Comparison of ENCODE assay signal across 9 cellular contexts in the genomic region with DNA sequence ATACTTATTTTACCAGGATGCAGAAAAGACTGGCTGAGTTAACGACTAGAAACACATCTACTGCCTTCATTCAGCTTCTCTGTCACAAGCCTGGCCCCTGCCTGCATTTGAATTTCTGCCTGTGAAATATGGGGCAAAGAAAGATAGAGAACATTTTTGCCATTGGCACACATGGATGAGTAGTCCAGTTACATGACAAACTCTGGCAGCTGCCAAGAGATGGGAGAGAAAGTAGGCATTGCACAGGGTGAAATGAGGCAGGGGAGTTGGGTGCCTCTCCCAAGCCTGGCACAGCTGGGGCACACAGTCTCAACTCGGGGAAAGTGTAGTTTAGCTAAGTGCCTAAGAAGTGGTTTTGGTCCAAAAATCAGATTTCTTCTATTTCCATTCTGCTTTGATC. TPM values are rescaled to one million over a fixed set of nuclear protein-coding genes. Genes with fewer than 3 reads are reported as not detected.
A peak's percentile ranks its signal among the peaks of the same experiment; 100 is the strongest.
DNase-seq lines count a peak whose midpoint lies in the region; ATAC-seq and TF ChIP-seq lines count a peak whose summit lies in the region.
"Had no signal": no experiment of that assay in that cellular context is flagged by ENCODE, and none has a peak within 500 bp of the region (broad histone marks: within the 10 kb centered on the region; RNA-seq: fewer than 3 reads in every experiment).

No MANE protein-coding gene starts in this region.

- BruUV-seq in Calu3 (replicated peaks; lab: Mats Ljungman, UMichigan) = no TSS peak

- H3K4me1 ChIP-seq in left ventricle myocardium inferior (peaks cover 98% of the 10 kb centered on the region), skeletal muscle satellite cell (ENCODE audit: control insufficient read depth, insufficient read depth, low read length) (peaks cover 97% of the 10 kb centered on the region)

- H3K27me3 Mint-ChIP-seq in Calu3 (ENCODE audit: unreplicated experiment) = no peaks in the 10 kb centered on the region
- H3K27me3 Mint-ChIP-seq in T-helper 17 cell = no peaks in the 10 kb centered on the region

- H3K9ac ChIP-seq in skeletal muscle satellite cell (ENCODE audit: low read depth, low read length) = peak overlapping the region; percentile 77

- peaks cover 30% of the 10 kb centered on the region for H3K36me3 ChIP-seq in left ventricle myocardium inferior
- peaks cover 86% of the 10 kb centered on the region for H3K36me3 ChIP-seq in skeletal muscle satellite cell (ENCODE audit: insufficient read depth, low read length)

- intact Hi-C loops in Calu3 (cut with micrococcal nuclease; ENCODE audit: unreplicated experiment) (loop anchor here (2.0 to 5.0 kb wide), 2 partner anchors 17 to 34 kb away; no protein-coding TSS in a partner anchor), left ventricle myocardium inferior (cut with micrococcal nuclease) (no loop called here)

- ATAC-seq in T-helper 17 cell (no peak), GM21786 (IDR thresholded peaks at IDR 0.05; ENCODE audit: unreplicated experiment) (no peak), HG03378 (IDR thresholded peaks at IDR 0.05; ENCODE audit: unreplicated experiment) (no peak)

- peak overlapping the region; percentile 86 for H3K27ac ChIP-seq in left ventricle myocardium inferior (replicated peaks)

- H3K4me2 ChIP-seq in skeletal muscle satellite cell (ENCODE audit: low read length) = peak overlapping the region; percentile 59

- no peaks in the 10 kb centered on the region for H3K9me3 ChIP-seq in T-helper 17 cell (ENCODE audit: control insufficient read depth, low read length, poor library complexity, severe bottlenecking)
- H3K9me3 ChIP-seq in left ventricle myocardium inferior (replicated peaks) = no peaks in the 10 kb centered on the region
- no peaks in the 10 kb centered on the region for H3K9me3 ChIP-seq in skeletal muscle satellite cell (replicated peaks; ENCODE audit: low read length)

- H3K4me1 Mint-ChIP-seq in Calu3 (ENCODE audit: low read depth, unreplicated experiment) (peaks cover 91% of the 10 kb centered on the region), T-helper 17 cell (peaks cover 26% of the 10 kb centered on the region)

- peaks cover 100% of the 10 kb centered on the region for H3K36me3 Mint-ChIP-seq in Calu3 (ENCODE audit: insufficient read depth, unreplicated experiment)
- peaks cover 2% of the 10 kb centered on the region for H3K36me3 Mint-ChIP-seq in T-helper 17 cell (ENCODE audit: low read depth)

- H3K27me3 ChIP-seq in left ventricle myocardium inferior (ENCODE audit: low read depth) = no peaks in the 10 kb centered on the region
- no peaks in the 10 kb centered on the region for H3K27me3 ChIP-seq in skeletal muscle satellite cell (ENCODE audit: control insufficient read depth, insufficient read depth, low read length)

- no peak overlapping the region for H3K4me3 ChIP-seq in left ventricle myocardium inferior
- H3K4me3 ChIP-seq in skeletal muscle satellite cell (ENCODE audit: low read length) = peak overlapping the region; percentile 23

- CTCF ChIA-PET in Calu3 (lab: Charles Lee) = interaction anchor here (2.0 to 3.7 kb wide), 3 partner anchors 12 to 17 kb away, joined by 6 to 14 read pairs (median 10); no protein-coding TSS in a partner anchor

- TF ChIP-seq CTCF in Calu3 (IDR thresholded peaks at IDR 0.05; ENCODE audit: unreplicated experiment) (no peak), left ventricle myocardium inferior (IDR thresholded peaks at IDR 0.05; ENCODE audit: borderline replicate concordance) (no peak)

- no peaks in the 10 kb centered on the region for H3K9me3 Mint-ChIP-seq in Calu3 (ENCODE audit: low read depth, unreplicated experiment)

- H3K27ac Mint-ChIP-seq in Calu3 (ENCODE audit: unreplicated experiment) (peak overlapping the region; percentile 100), T-helper 17 cell (no peak overlapping the region)

- peak overlapping the region; percentile 67 for H3K4me3 Mint-ChIP-seq in Calu3 (ENCODE audit: low read depth, unreplicated experiment)
- peak overlapping the region; percentile 25 for H3K4me3 Mint-ChIP-seq in T-helper 17 cell

- DNase-seq in Calu3 (no peak), T-helper 17 cell (no peak), left ventricle myocardium inferior (no peak), C1 segment of cervical spinal cord (lab: John Stamatoyannopoulos, UW) (no peak), NCI-H82 treated with DMSO at 0.1 percent for 48 hours (lab: John Stamatoyannopoulos, UW; ENCODE audit: unreplicated experiment) (no peak)
- DNase-seq: activated effector memory CD4-positive, alpha-beta T cell treated with Interleukin-2 at 50 U/mL for 16 hours had no signal

RNA-seq across cellular contexts. Expression of a gene that starts 24.0 kb away (rescaled TPM):
- 3,100 and 3,305 TPM in 2 replicates for total RNA-seq in Calu3 (2022)
- total RNA-seq in T-helper 17 cell = 100 to 1,000 TPM; 186 to 190 TPM
- 123 TPM for total RNA-seq in left ventricle myocardium inferior
- total RNA-seq in skeletal muscle satellite cell (2012; rRNA removed) = 4,583 and 5,218 TPM in 2 replicates

Comparison
In these comparisons a context has a peak if more than half of its experiments do, and no peak if none do; other contexts are left out.
1. RNA of a gene that starts 24.0 kb away (total RNA-seq): 3,100 to 3,305 TPM in Calu3; 186 to 190 TPM in T-helper 17 cell and 123 TPM in left ventricle myocardium inferior (single experiment); every median in the first group is over 10 times any median in the second.